ENCODE assay signal across 1 cellular context in the genomic region with DNA sequence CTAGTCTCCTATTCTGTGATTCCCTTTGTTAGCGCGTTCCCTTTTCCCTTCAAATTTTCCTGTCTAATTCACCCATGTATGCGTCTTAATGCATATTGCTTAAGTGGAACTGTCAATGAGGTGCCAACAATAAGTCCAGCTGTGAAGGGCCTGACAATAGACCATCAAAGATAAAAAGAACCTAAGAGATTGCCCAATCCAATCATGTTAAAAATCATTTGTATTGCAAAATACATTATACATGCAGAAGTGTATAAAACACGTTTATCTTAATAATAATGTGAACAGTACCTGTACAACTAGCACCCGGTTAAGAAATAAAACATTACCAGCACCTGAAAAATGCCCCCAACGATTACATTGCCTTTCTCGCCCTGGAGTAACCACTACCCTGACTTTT.
TF ChIP-seq lines count a peak whose summit lies in the region.

No MANE protein-coding gene starts in this region.

TF ChIP-seq in HepG2, 621 proteins besides CTCF, POLR2A, EP300 and RAD21 (continued from another document):
- TF ChIP-seq REXO4 (CRISPR knock-in tag; IDR thresholded peaks at IDR 0.05; ENCODE audit: borderline replicate concordance) (no peak), ZNF615 (CRISPR knock-in tag; IDR thresholded peaks at IDR 0.05; ENCODE audit: borderline replicate concordance) (no peak), ZNF30 (CRISPR knock-in tag; IDR thresholded peaks at IDR 0.05) (no peak), XBP1 (CRISPR knock-in tag; IDR thresholded peaks at IDR 0.05) (no peak), ZNF333 (CRISPR knock-in tag; IDR thresholded peaks at IDR 0.05; ENCODE audit: borderline replicate concordance) (no peak)
- TF ChIP-seq, protein P1, sequence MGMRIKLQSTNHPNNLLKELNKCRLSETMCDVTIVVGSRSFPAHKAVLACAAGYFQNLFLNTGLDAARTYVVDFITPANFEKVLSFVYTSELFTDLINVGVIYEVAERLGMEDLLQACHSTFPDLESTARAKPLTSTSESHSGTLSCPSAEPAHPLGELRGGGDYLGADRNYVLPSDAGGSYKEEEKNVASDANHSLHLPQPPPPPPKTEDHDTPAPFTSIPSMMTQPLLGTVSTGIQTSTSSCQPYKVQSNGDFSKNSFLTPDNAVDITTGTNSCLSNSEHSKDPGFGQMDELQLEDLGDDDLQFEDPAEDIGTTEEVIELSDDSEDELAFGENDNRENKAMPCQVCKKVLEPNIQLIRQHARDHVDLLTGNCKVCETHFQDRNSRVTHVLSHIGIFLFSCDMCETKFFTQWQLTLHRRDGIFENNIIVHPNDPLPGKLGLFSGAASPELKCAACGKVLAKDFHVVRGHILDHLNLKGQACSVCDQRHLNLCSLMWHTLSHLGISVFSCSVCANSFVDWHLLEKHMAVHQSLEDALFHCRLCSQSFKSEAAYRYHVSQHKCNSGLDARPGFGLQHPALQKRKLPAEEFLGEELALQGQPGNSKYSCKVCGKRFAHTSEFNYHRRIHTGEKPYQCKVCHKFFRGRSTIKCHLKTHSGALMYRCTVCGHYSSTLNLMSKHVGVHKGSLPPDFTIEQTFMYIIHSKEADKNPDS (CRISPR knock-in tag; IDR thresholded peaks at IDR 0.05), result no peak
